1 cellular context compared by ENCODE assay signal in genomic region chr15:67746450-67746849, GRCh38.
TF ChIP-seq lines count a peak whose summit lies in the region.

No MANE protein-coding gene starts in this region.

TF ChIP-seq in WTC11, 78 proteins besides CTCF, POLR2A, EP300 and RAD21 (continued from another document):
- TF ChIP-seq PRDM15 (CRISPR knock-in tag; IDR thresholded peaks at IDR 0.05) (no peak), TCF7 (CRISPR knock-in tag; IDR thresholded peaks at IDR 0.05; ENCODE audit: low read depth) (no peak)
